ENCODE assay signal across 10 cellular contexts in genomic region chr20:62739067-62739466, GRCh38. TPM values are rescaled to one million over a fixed set of nuclear protein-coding genes. Genes with fewer than 3 reads are reported as not detected.
DNase-seq lines count a peak whose midpoint lies in the region; ATAC-seq and TF ChIP-seq lines count a peak whose summit lies in the region.
"Had no signal": no experiment of that assay in that cellular context is flagged by ENCODE, and none has a peak within 500 bp of the region (broad histone marks: within the 10 kb centered on the region; RNA-seq: fewer than 3 reads in every experiment).

No MANE protein-coding gene starts in this region.

- DNase-seq in Right ventricle myocardium superior (peak; percentile 21), heart right ventricle (no peak), right cardiac atrium (peak in 2 of 3 donors; percentile 28 to 36), SIG-M5 treated with dmso at 0.1 percent for 504 hours (lab: John Stamatoyannopoulos, UW; ENCODE audit: unreplicated experiment) (no peak), HuH-7 (ENCODE audit: low spot score) (no peak)
- peak; percentile 9 for DNase-seq in activated CD4-positive, alpha-beta memory T cell treated with anti-CD3 and anti-CD28 coated beads for 36 hours
- no peak for DNase-seq in stimulated activated CD4-positive, alpha-beta T cell treated with anti-CD3 and anti-CD28 coated beads, Interleukin-1b, Interleukin-23, amount 100 ng/mL, for 48 hours
- DNase-seq: midbrain had no signal

- H3K4me3 ChIP-seq in heart right ventricle (no peak overlapping the region), right cardiac atrium (ENCODE audit: low read length) (no peak overlapping the region), urinary bladder (ENCODE audit: low read depth, low read length) (no peak overlapping the region)

- WGBS in heart right ventricle, 2 donors, result 90 to 91% methylated on average over 12 of the region's 12 CpGs
- 88% methylated on average over 12 of the region's 12 CpGs for WGBS in right cardiac atrium
- 90% methylated on average over 12 of the region's 12 CpGs for WGBS in urinary bladder

- H3K4me1 Mint-ChIP-seq in activated CD4-positive, alpha-beta memory T cell treated with anti-CD3 and anti-CD28 coated beads for 36 hours (ENCODE audit: low read depth), result peaks cover 42% of the 10 kb centered on the region

- H3K9me3 ChIP-seq in heart right ventricle, result no peaks in the 10 kb centered on the region
- no peaks in the 10 kb centered on the region for H3K9me3 ChIP-seq in right cardiac atrium (ENCODE audit: control insufficient read depth, low read length)

- ATAC-seq in Right ventricle myocardium superior (ENCODE audit: poor library complexity) (no peak), heart right ventricle (no peak), right cardiac atrium (no peak)

- POLR2A ChIA-PET in activated CD4-positive, alpha-beta memory T cell treated with anti-CD3 and anti-CD28 coated beads for 36 hours (lab: Charles Lee), result interaction anchor here (1.9 kb wide), 1 partner anchor 88 kb away, joined by 8 read pairs; no protein-coding TSS in a partner anchor

- intact Hi-C loops in Right ventricle myocardium superior (cut with DNase I), result no loop called here
- intact Hi-C loops in heart right ventricle (cut with DNase I), result no loop called here
- intact Hi-C loops in activated CD4-positive, alpha-beta memory T cell treated with anti-CD3 and anti-CD28 coated beads for 36 hours (cut with micrococcal nuclease), result no loop called here
- intact Hi-C loops in right cardiac atrium (cut with DNase I), result no loop called here

- peaks cover 0 to 80% (median 44%) of the 10 kb centered on the region in 7 donors for H3K27me3 ChIP-seq in heart right ventricle
- H3K27me3 ChIP-seq in right cardiac atrium (ENCODE audit: control insufficient read depth, insufficient read depth), result no peaks in the 10 kb centered on the region

- no peaks in the 10 kb centered on the region for H3K36me3 Mint-ChIP-seq in activated CD4-positive, alpha-beta memory T cell treated with anti-CD3 and anti-CD28 coated beads for 36 hours

- no peaks in the 10 kb centered on the region for H3K36me3 ChIP-seq in heart right ventricle
- no peaks in the 10 kb centered on the region for H3K36me3 ChIP-seq in urinary bladder (ENCODE audit: insufficient read depth)

- H3K27ac Mint-ChIP-seq in activated CD4-positive, alpha-beta memory T cell treated with anti-CD3 and anti-CD28 coated beads for 36 hours, result no peak overlapping the region
- H3K27ac Mint-ChIP-seq: progenitor cell of endocrine pancreas had no signal

- TF ChIP-seq CTCF in heart right ventricle (IDR thresholded peaks at IDR 0.05), result no peak

- H3K27me3 Mint-ChIP-seq in activated CD4-positive, alpha-beta memory T cell treated with anti-CD3 and anti-CD28 coated beads for 36 hours, result no peaks in the 10 kb centered on the region

- H3K4me1 ChIP-seq in heart right ventricle (peaks cover 0 to 42% (median 13%) of the 10 kb centered on the region in 9 donors), right cardiac atrium (ENCODE audit: control insufficient read depth, insufficient read depth, low read length) (no peaks in the 10 kb centered on the region), urinary bladder (ENCODE audit: insufficient read depth) (no peaks in the 10 kb centered on the region)

- H3K9me3 Mint-ChIP-seq in activated CD4-positive, alpha-beta memory T cell treated with anti-CD3 and anti-CD28 coated beads for 36 hours, result no peaks in the 10 kb centered on the region

- CTCF ChIA-PET in activated CD4-positive, alpha-beta memory T cell treated with anti-CD3 and anti-CD28 coated beads for 36 hours (lab: Charles Lee), result interaction anchor here (1.2 kb wide), 1 partner anchor 52 kb away, joined by 6 read pairs; no protein-coding TSS in a partner anchor

- H3K27ac ChIP-seq in heart right ventricle (peak overlapping the region in 1 of 10 donors; percentile 86), right cardiac atrium (ENCODE audit: low read length) (no peak overlapping the region), urinary bladder (ENCODE audit: low read depth) (peak overlapping the region; percentile 65)

- no peak overlapping the region for H3K4me3 Mint-ChIP-seq in activated CD4-positive, alpha-beta memory T cell treated with anti-CD3 and anti-CD28 coated beads for 36 hours

RNA-seq across cellular contexts. Expression of gene NTSR1, which starts 30.4 kb away (rescaled TPM):
- total RNA-seq in Right ventricle myocardium superior (not detected), heart right ventricle (under 1 TPM in 2 of 10 donors, not detected in 8; 0.08 TPM), right cardiac atrium (under 1 TPM in 1 of 4 donors, not detected in 3; 0.06 TPM), urinary bladder (0.05 TPM)
- polyA plus RNA-seq in heart right ventricle (not detected), right cardiac atrium (not detected), urinary bladder (0.34 TPM)
- total RNA-seq in activated CD4-positive, alpha-beta memory T cell treated with anti-CD3 and anti-CD28 coated beads for 36 hours, result not detected
- total RNA-seq: progenitor cell of endocrine pancreas had no signal

RNA-seq across cellular contexts. Expression of gene MRGBP, which starts 57.2 kb away (rescaled TPM):
- total RNA-seq in Right ventricle myocardium superior (10.2 TPM), heart right ventricle (1 to 10 TPM; 6.8 to 10.0 (median 8.1) TPM), right cardiac atrium (10 to 100 TPM in 1 of 4 donors, 1 to 10 TPM in 3; 8.3 to 10.9 (median 8.6) TPM), urinary bladder (9.5 TPM)
- polyA plus RNA-seq in heart right ventricle (10 to 100 TPM in 1 of 2 donors, 1 to 10 TPM in 1; 6.5 to 10.8 TPM), right cardiac atrium (12.1 TPM), urinary bladder (10.6 TPM)
- 10 to 100 TPM; 10.6 to 10.8 TPM for total RNA-seq in activated CD4-positive, alpha-beta memory T cell treated with anti-CD3 and anti-CD28 coated beads for 36 hours

Comparison
In these comparisons a context has a peak if more than half of its experiments do, and no peak if none do; other contexts are left out.
1. DNase-seq: peak in Right ventricle myocardium superior (single experiment), activated CD4-positive, alpha-beta memory T cell treated with anti-CD3 and anti-CD28 coated beads for 36 hours (single experiment) and right cardiac atrium (2 of 3); none in heart right ventricle (0 of 2), stimulated activated CD4-positive, alpha-beta T cell treated with anti-CD3 and anti-CD28 coated beads, Interleukin-1b, Interleukin-23, amount 100 ng/mL, for 48 hours (single experiment), SIG-M5 treated with dmso at 0.1 percent for 504 hours (single experiment) and HuH-7 (single experiment).